In the genomic region with DNA sequence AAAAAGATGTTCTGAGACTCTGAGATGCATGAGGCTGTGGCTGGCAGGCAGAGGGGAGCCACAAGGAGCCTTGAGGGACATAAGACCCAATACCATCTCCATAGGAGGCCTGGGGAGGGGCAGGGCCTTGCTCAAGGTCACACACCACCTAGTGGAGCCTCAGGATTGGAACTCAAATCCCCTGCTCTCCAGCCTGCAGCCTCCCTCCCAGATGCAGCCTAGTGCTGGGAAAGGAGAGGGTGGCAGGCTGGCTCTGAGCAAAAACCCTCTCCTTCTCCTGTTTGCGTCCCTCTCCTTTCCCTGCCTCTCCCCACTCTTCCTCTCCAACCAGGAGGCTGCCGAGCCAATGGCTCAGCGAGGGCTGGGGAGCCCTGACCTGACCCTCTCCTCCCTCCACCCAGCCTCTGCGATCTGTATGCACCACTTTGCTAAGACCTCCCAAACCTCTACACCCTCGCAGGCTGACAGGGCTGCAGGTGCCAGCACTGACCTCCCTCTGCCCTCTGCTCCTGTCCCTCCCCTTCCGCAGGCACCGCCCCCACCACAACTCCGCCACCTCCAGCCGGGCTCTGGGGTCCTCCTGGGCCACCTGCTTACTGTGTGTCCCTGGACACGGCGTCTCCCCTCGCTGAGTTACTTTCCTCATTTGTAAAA, we compare ENCODE assay signal across 8 cellular contexts. TPM values are rescaled to one million over a fixed set of nuclear protein-coding genes. Genes with fewer than 3 reads are reported as not detected.
A peak's percentile ranks its signal among the peaks of the same experiment; 100 is the strongest.
DNase-seq lines count a peak whose midpoint lies in the region; ATAC-seq and TF ChIP-seq lines count a peak whose summit lies in the region.

No MANE protein-coding gene starts in this region.

- H3K27ac ChIP-seq in brain microvascular endothelial cell (no peak overlapping the region), mesodermal cell (ENCODE audit: low read depth, low read length, severe bottlenecking) (no peak overlapping the region)

- peak; percentile 28 for TF ChIP-seq CTCF in brain microvascular endothelial cell (IDR thresholded peaks at IDR 0.05; ENCODE audit: low read depth, low read length, missing control alignments)

- H3K9me3 ChIP-seq in mesodermal cell (ENCODE audit: control insufficient read depth, low read length): no peaks in the 10 kb centered on the region

- peaks cover 10% of the 10 kb centered on the region for H3K4me1 ChIP-seq in mesodermal cell (ENCODE audit: control insufficient read depth, insufficient read depth, low read length, poor library complexity, severe bottlenecking)

- in situ Hi-C loops in brain microvascular endothelial cell (cut with HindIII; ENCODE audit: low pct_ligation_motif_present, low sequenced_read_pairs): no loop called here

- ATAC-seq in HG03159 (IDR thresholded peaks at IDR 0.05; ENCODE audit: unreplicated experiment) (no peak), HG02938 (IDR thresholded peaks at IDR 0.05; ENCODE audit: unreplicated experiment) (no peak), HG03520 (IDR thresholded peaks at IDR 0.05; ENCODE audit: unreplicated experiment) (no peak)

- WGBS in mesodermal cell (ENCODE audit: insufficient coverage in 2 of 2), 2 experiments: 0 to 4% methylated on average over 3 to 11 of the region's 12 CpGs

- H3K36me3 ChIP-seq in brain microvascular endothelial cell (replicated peaks) (no peaks in the 10 kb centered on the region), mesodermal cell (ENCODE audit: control insufficient read depth, insufficient read depth, low read length) (no peaks in the 10 kb centered on the region)

- peaks cover 17% of the 10 kb centered on the region for H3K27me3 ChIP-seq in brain microvascular endothelial cell (replicated peaks)

- DNase-seq in ELF-1 (ENCODE audit: low read depth, low spot score) (peak; percentile 69), M059J (ENCODE audit: low read depth) (peak; percentile 7), brain microvascular endothelial cell (no peak), MV-4-11 (lab: John Stamatoyannopoulos, UW) (no peak)

- H3K4me3 ChIP-seq in brain microvascular endothelial cell (ENCODE audit: low read depth, low read length) (no peak overlapping the region), mesodermal cell (ENCODE audit: extremely low read depth, insufficient read depth, low read length, poor library complexity, severe bottlenecking) (peak overlapping the region; percentile 51)

RNA-seq across cellular contexts. Expression of a gene that starts 14.7 kb away (rescaled TPM):
- total RNA-seq in M059J (2014; rRNA removed; shearing (Covaris generic)): not detected in 2 replicates
- polyA plus RNA-seq in mesodermal cell (2013, experiment 1 of 2): not detected
- polyA plus RNA-seq in mesodermal cell (2013, experiment 2 of 2): not detected

Comparison
In these comparisons a context has a peak if more than half of its experiments do, and no peak if none do; other contexts are left out.
1. DNase-seq: peak in ELF-1 (single experiment) and M059J (single experiment); none in brain microvascular endothelial cell (single experiment) and MV-4-11 (single experiment).